In the genomic region with DNA sequence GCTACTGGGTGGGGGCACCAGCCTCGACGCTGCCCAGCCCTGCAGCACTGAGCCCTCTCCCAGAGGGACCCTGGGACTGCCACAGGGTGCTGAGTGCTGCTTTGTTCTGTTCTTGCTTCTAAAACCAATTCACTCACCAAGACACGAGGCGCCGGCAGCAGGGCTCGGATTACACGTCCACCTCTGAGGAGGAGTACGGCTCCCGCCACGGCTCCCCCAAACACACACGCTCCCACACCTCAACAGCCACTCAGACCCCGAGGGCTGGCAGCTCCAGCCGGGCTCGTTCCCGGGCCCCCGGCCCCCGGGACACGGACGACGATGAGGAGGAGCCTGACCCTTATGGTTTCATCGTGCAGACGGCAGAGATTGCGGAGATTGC, we compare ENCODE assay signal across 22 cellular contexts. TPM values are rescaled to one million over a fixed set of nuclear protein-coding genes. Genes with fewer than 3 reads are reported as not detected.
DNase-seq lines count a peak whose midpoint lies in the region; ATAC-seq and TF ChIP-seq lines count a peak whose summit lies in the region.
"Had no signal": no experiment of that assay in that cellular context is flagged by ENCODE, and none has a peak within 500 bp of the region (broad histone marks: within the 10 kb centered on the region; RNA-seq: fewer than 3 reads in every experiment).

No MANE protein-coding gene starts in this region.

- H3K9me3 Mint-ChIP-seq in endodermal cell (no peaks in the 10 kb centered on the region), nephron progenitor cell (no peaks in the 10 kb centered on the region)

- H3K27me3 Mint-ChIP-seq in endodermal cell (ENCODE audit: insufficient read depth) (no peaks in the 10 kb centered on the region), nephron progenitor cell (ENCODE audit: low read depth, poor library complexity) (no peaks in the 10 kb centered on the region)

- H3K4me3 Mint-ChIP-seq in endodermal cell: no peak overlapping the region
- H3K4me3 Mint-ChIP-seq in nephron progenitor cell: no peak overlapping the region
- H3K4me3 Mint-ChIP-seq: activated CD8-positive, alpha-beta T cell treated with anti-CD3 and anti-CD28 coated beads, Interleukin-2, amount 10 ng/mL, durations not matched to agents 7 days and 5 days had no signal

- H3K4me1 Mint-ChIP-seq in endodermal cell (no peaks in the 10 kb centered on the region), nephron progenitor cell (peaks cover 10% of the 10 kb centered on the region)

- H3K36me3 Mint-ChIP-seq in endodermal cell (ENCODE audit: low read depth) (no peaks in the 10 kb centered on the region), nephron progenitor cell (ENCODE audit: low read depth) (no peaks in the 10 kb centered on the region)

- DNase-seq in stimulated activated CD4-positive, alpha-beta T cell treated with anti-CD3 and anti-CD28 coated beads, Interleukin-1b, Interleukin-23, amount 100 ng/mL, for 48 hours: peak; percentile 1
- DNase-seq in stimulated activated CD4-positive, alpha-beta T cell treated with anti-CD3 and anti-CD28 coated beads, Interleukin-2, amount 100 ng/mL, for 48 hours: no peak
- peak; percentile 42 for DNase-seq in endodermal cell
- no peak for DNase-seq in nephron progenitor cell
- DNase-seq in nucleus accumbens (lab: John Stamatoyannopoulos, UW): no peak
- DNase-seq: activated CD8-positive, alpha-beta T cell treated with anti-CD3 and anti-CD28 coated beads, Interleukin-2, amount 10 ng/mL, durations not matched to agents 7 days and 5 days; activated naive CD4-positive, alpha-beta T cell; activated T-cell treated with anti-CD3 and anti-CD28 coated beads for 4 hours; esophagus squamous epithelium; NCI-H1694 treated with DMSO at 0.1 percent for 48 hours; NCI-H748 treated with DMSO at 0.1 percent for 48 hours; stimulated activated CD4-positive, alpha-beta T cell treated with anti-CD3 and anti-CD28 coated beads, Interleukin-4, amount 100 ng/mL, for 24 hours; stimulated activated naive CD4-positive, alpha-beta T cell treated with Interleukin-2 at 50 U/mL for 16 hours; T-helper 9 cell had no signal

- H3K4me1 ChIP-seq in endodermal cell (ENCODE audit: control insufficient read depth, insufficient read depth, low read length): no peaks in the 10 kb centered on the region

- no peak overlapping the region for H3K9ac ChIP-seq in endodermal cell (ENCODE audit: extremely low read depth, low read length, poor library complexity, severe bottlenecking)

- H3K36me3 ChIP-seq in endodermal cell (ENCODE audit: control insufficient read depth, insufficient read depth, low read length): peaks cover 6% of the 10 kb centered on the region
- H3K36me3 ChIP-seq: neutrophil had no signal

- no peak for TF ChIP-seq CTCF in endodermal cell (conservative IDR thresholded peaks at IDR 0.05)
- no peak for TF ChIP-seq CTCF in nephron progenitor cell (IDR thresholded peaks at IDR 0.05)

- no peaks in the 10 kb centered on the region for H3K9me3 ChIP-seq in endodermal cell (ENCODE audit: control insufficient read depth, low read length)
- H3K9me3 ChIP-seq: esophagus squamous epithelium, neutrophil, thoracic aorta had no signal

- 92 to 94% methylated on average over 14 to 23 of the region's 23 CpGs for WGBS in endodermal cell (ENCODE audit: insufficient coverage in 1 of 2, insufficient read length in 1 of 2), 2 experiments

- no peak overlapping the region for H3K27ac ChIP-seq in endodermal cell (ENCODE audit: low read depth, low read length)
- H3K27ac ChIP-seq: C4-2B, esophagus squamous epithelium, neutrophil, RWPE1, thoracic aorta had no signal

- no peak overlapping the region for H3K4me3 ChIP-seq in endodermal cell (ENCODE audit: low read length)
- H3K4me3 ChIP-seq: esophagus squamous epithelium, thoracic aorta had no signal

- H3K27me3 ChIP-seq in endodermal cell (ENCODE audit: control insufficient read depth, insufficient read depth, low read length, poor library complexity, severe bottlenecking): no peaks in the 10 kb centered on the region
- H3K27me3 ChIP-seq: esophagus squamous epithelium, neutrophil had no signal

- H3K27ac Mint-ChIP-seq in endodermal cell (no peak overlapping the region), nephron progenitor cell (peak overlapping the region; percentile 39)
- H3K27ac Mint-ChIP-seq: activated CD8-positive, alpha-beta T cell treated with anti-CD3 and anti-CD28 coated beads, Interleukin-2, amount 10 ng/mL, durations not matched to agents 7 days and 5 days had no signal

- ATAC-seq in HG03378 (IDR thresholded peaks at IDR 0.05; ENCODE audit: unreplicated experiment) (no peak), HG02884 (IDR thresholded peaks at IDR 0.05; ENCODE audit: unreplicated experiment) (no peak)
- ATAC-seq: activated CD4-positive, CD25-positive, alpha-beta regulatory T cell treated with anti-CD3 and anti-CD28 coated beads, Interleukin-2, amount 50 U/mL, for 24 hours; activated CD8-positive, alpha-beta T cell treated with anti-CD3 and anti-CD28 coated beads, Interleukin-2, amount 10 ng/mL, durations not matched to agents 7 days and 5 days; HCT116 had no signal

RNA-seq across cellular contexts. Expression of a gene that starts 24.3 kb away (rescaled TPM):
- total RNA-seq in endodermal cell: 10 to 100 TPM; 38.9 to 43.1 TPM
- polyA plus RNA-seq in endodermal cell (2013, experiment 1 of 2): 13.9 TPM
- 15.1 TPM for polyA plus RNA-seq in endodermal cell (2013, experiment 2 of 2)

RNA-seq across cellular contexts. Expression of a gene that starts 35.3 kb away (rescaled TPM):
- not detected for total RNA-seq in endodermal cell
- polyA plus RNA-seq in endodermal cell (2013, experiment 1 of 2): 0.04 TPM
- polyA plus RNA-seq in endodermal cell (2013, experiment 2 of 2): not detected
- total RNA-seq: activated CD8-positive, alpha-beta T cell treated with anti-CD3 and anti-CD28 coated beads, Interleukin-2, amount 10 ng/mL, durations not matched to agents 7 days and 5 days had no signal

Comparison
In these comparisons a context has a peak if more than half of its experiments do, and no peak if none do; other contexts are left out.
1. DNase-seq: peak in stimulated activated CD4-positive, alpha-beta T cell treated with anti-CD3 and anti-CD28 coated beads, Interleukin-1b, Interleukin-23, amount 100 ng/mL, for 48 hours (single experiment) and endodermal cell (single experiment); none in stimulated activated CD4-positive, alpha-beta T cell treated with anti-CD3 and anti-CD28 coated beads, Interleukin-2, amount 100 ng/mL, for 48 hours (0 of 2), nephron progenitor cell (single experiment) and nucleus accumbens (0 of 56).